ENCODE assay signal across 10 cellular contexts in the genomic region with DNA sequence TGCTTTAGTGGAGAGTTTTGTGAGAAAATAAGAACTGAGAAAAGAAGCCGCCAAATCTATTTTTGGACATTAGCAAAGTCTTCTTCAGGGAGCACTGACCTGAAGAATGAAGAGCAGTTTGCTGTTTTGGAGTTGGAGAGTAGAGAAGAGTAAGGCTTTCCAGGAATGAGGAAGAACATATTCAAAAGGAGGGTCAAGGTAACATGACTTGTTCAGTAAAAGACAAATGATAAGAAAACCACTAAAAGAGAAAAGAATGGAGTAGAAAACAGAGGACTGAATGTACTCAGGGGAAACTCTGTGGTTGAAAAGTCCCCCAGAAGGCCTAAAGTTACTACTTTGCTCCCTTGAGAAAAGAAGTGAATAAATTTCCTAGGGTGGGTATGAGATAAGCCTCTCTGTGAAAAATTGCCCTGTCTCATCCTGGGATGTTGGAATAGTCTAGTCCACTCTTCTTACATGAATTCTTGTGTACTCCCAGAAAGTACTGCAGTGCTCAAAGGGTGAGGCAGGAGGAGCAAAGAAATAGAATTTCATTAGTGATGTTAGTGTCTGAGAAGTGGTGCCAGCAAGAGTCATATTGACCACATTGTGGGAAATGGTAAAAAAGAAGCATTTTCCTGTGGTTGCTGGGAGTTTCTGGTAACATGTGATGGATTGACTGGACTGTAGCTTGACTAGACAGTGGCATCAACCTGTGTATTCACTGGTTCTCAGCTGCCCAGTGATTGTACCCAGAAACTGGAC. TPM values are rescaled to one million over a fixed set of nuclear protein-coding genes. Genes with fewer than 3 reads are reported as not detected.
DNase-seq lines count a peak whose midpoint lies in the region; ATAC-seq and TF ChIP-seq lines count a peak whose summit lies in the region.
"Had no signal": no experiment of that assay in that cellular context is flagged by ENCODE, and none has a peak within 500 bp of the region (broad histone marks: within the 10 kb centered on the region; RNA-seq: fewer than 3 reads in every experiment).

No MANE protein-coding gene starts in this region.

- peak overlapping the region; percentile 68 for H3K27ac Mint-ChIP-seq in activated B cell treated with CpG ODN at 0.5 μM for 24 hours
- peak overlapping the region in 2 of 8 donors; percentile 25 to 35 for H3K27ac Mint-ChIP-seq in CD8-positive, alpha-beta memory T cell

- no peaks in the 10 kb centered on the region for H3K36me3 ChIP-seq in CD8-positive, alpha-beta memory T cell (ENCODE audit: insufficient read depth, low read length)

- ATAC-seq in GM19328 (IDR thresholded peaks at IDR 0.05; ENCODE audit: unreplicated experiment), result peak; percentile 47
- peak; percentile 57 for ATAC-seq in HG03066 (IDR thresholded peaks at IDR 0.05; ENCODE audit: low read depth, unreplicated experiment)
- peak; percentile 85 for ATAC-seq in activated B cell treated with CpG ODN at 0.5 μM for 24 hours (ENCODE audit: low read depth)

- H3K27ac ChIP-seq in CD8-positive, alpha-beta memory T cell (ENCODE audit: low read depth, low read length), result no peak overlapping the region

- CTCF ChIA-PET in activated B cell treated with CpG ODN at 0.5 μM for 24 hours (lab: Charles Lee), result interaction anchor here (1.0 kb wide), 1 partner anchor 59 kb away, joined by 3 read pairs; no protein-coding TSS in a partner anchor
- CTCF ChIA-PET in CD8-positive, alpha-beta memory T cell (lab: Charles Lee), result no interaction called here

- H3K27me3 ChIP-seq in CD8-positive, alpha-beta memory T cell (ENCODE audit: insufficient read depth, low read length, poor library complexity, severe bottlenecking), result no peaks in the 10 kb centered on the region

- H3K27me3 Mint-ChIP-seq in activated B cell treated with CpG ODN at 0.5 μM for 24 hours, result no peaks in the 10 kb centered on the region
- no peaks in the 10 kb centered on the region for H3K27me3 Mint-ChIP-seq in CD8-positive, alpha-beta memory T cell

- POLR2A ChIA-PET in activated B cell treated with CpG ODN at 0.5 μM for 24 hours (lab: Charles Lee), result no interaction called here
- POLR2A ChIA-PET in CD8-positive, alpha-beta memory T cell (lab: Charles Lee), result no interaction called here

- peaks cover 8% of the 10 kb centered on the region for H3K4me1 ChIP-seq in CD8-positive, alpha-beta memory T cell (ENCODE audit: insufficient read depth, low read length)

- intact Hi-C loops in activated B cell treated with CpG ODN at 0.5 μM for 24 hours (cut with micrococcal nuclease), result loop anchor here (1.0 kb wide), 1 partner anchor 28 kb away; a partner anchor contains a TSS

- H3K9me3 ChIP-seq in CD8-positive, alpha-beta memory T cell (ENCODE audit: low read length), result no peaks in the 10 kb centered on the region

- no peak for TF ChIP-seq CTCF in activated B cell treated with CpG ODN at 0.5 μM for 24 hours (IDR thresholded peaks at IDR 0.05)

- H3K4me1 Mint-ChIP-seq in activated B cell treated with CpG ODN at 0.5 μM for 24 hours, result peaks cover 48% of the 10 kb centered on the region
- peaks cover 39 to 73% (median 58%) of the 10 kb centered on the region in 3 donors for H3K4me1 Mint-ChIP-seq in CD8-positive, alpha-beta memory T cell

- peak overlapping the region; percentile 42 for H3K4me3 Mint-ChIP-seq in activated B cell treated with CpG ODN at 0.5 μM for 24 hours
- H3K4me3 Mint-ChIP-seq in CD8-positive, alpha-beta memory T cell, result no peak overlapping the region

- no peak overlapping the region for H3K4me3 ChIP-seq in CD8-positive, alpha-beta memory T cell (ENCODE audit: low read length)

- no peaks in the 10 kb centered on the region for H3K9me3 Mint-ChIP-seq in activated B cell treated with CpG ODN at 0.5 μM for 24 hours
- peaks cover 0 to 9% (median 0%) of the 10 kb centered on the region in 5 donors for H3K9me3 Mint-ChIP-seq in CD8-positive, alpha-beta memory T cell

- peaks cover 6% of the 10 kb centered on the region for H3K36me3 Mint-ChIP-seq in activated B cell treated with CpG ODN at 0.5 μM for 24 hours (ENCODE audit: low read depth)
- peaks cover 0 to 11% (median 10%) of the 10 kb centered on the region in 3 donors for H3K36me3 Mint-ChIP-seq in CD8-positive, alpha-beta memory T cell

- peak; percentile 14 for DNase-seq in AG20443 (ENCODE audit: low spot score)
- no peak for DNase-seq in activated B cell treated with CpG ODN at 0.5 μM for 24 hours
- no peak for DNase-seq in CD8-positive, alpha-beta memory T cell
- DNase-seq in NCI-H2227 (lab: John Stamatoyannopoulos, UW; ENCODE audit: unreplicated experiment), result no peak
- DNase-seq in activated T-cell treated with anti-CD3 and anti-CD28 coated beads, Interleukin-2, amount 50 U/mL, for 48 hours, result no peak
- DNase-seq in SIG-M5 treated with dmso at 0.1 percent for 504 hours (lab: John Stamatoyannopoulos, UW; ENCODE audit: unreplicated experiment), result no peak
- DNase-seq: COR-L47, NCI-H2081 had no signal

RNA-seq across cellular contexts. Expression of a gene that starts 27.8 kb away (rescaled TPM):
- 48.5 and 55.7 TPM in 2 replicates for total RNA-seq in activated B cell treated with CpG ODN at 0.5 μM for 24 hours
- 10 to 100 TPM; 15.2 to 18.3 TPM for total RNA-seq in CD8-positive, alpha-beta memory T cell
- polyA plus RNA-seq in CD8-positive, alpha-beta memory T cell, result 16.9 TPM

RNA-seq across cellular contexts. Expression of a gene that starts 28.1 kb away (rescaled TPM):
- total RNA-seq in activated B cell treated with CpG ODN at 0.5 μM for 24 hours, result 28.2 and 30.7 TPM in 2 replicates
- total RNA-seq in CD8-positive, alpha-beta memory T cell, result 10 to 100 TPM; 34.8 to 35.4 TPM
- polyA plus RNA-seq in CD8-positive, alpha-beta memory T cell, result 39.3 TPM
